In genomic region chr2:158828378-158829136, GRCh38 we compare ENCODE assay signal across 15 cellular contexts. TPM values are rescaled to one million over a fixed set of nuclear protein-coding genes. Genes with fewer than 3 reads are reported as not detected.
DNase-seq lines count a peak whose midpoint lies in the region; ATAC-seq and TF ChIP-seq lines count a peak whose summit lies in the region.
"Had no signal": no experiment of that assay in that cellular context is flagged by ENCODE, and none has a peak within 500 bp of the region (broad histone marks: within the 10 kb centered on the region; RNA-seq: fewer than 3 reads in every experiment).

No MANE protein-coding gene starts in this region.

- no peaks in the 10 kb centered on the region for H3K9me3 ChIP-seq in right lobe of liver
- no peaks in the 10 kb centered on the region for H3K9me3 ChIP-seq in thoracic aorta
- no peaks in the 10 kb centered on the region for H3K9me3 ChIP-seq in sigmoid colon

- CTCF ChIA-PET in MCF 10A (lab: Yijun Ruan, JAX), result interaction anchor here (0.8 kb wide), 2 partner anchors 34 to 83 kb away, joined by 3 read pairs; no protein-coding TSS in a partner anchor

- no peaks in the 10 kb centered on the region for H3K27me3 Mint-ChIP-seq in MCF 10A (ENCODE audit: insufficient read depth, unreplicated experiment)

- intact Hi-C loops in right lobe of liver (cut with DNase I) (no loop called here), MCF 10A (cut with micrococcal nuclease) (no loop called here), sigmoid colon (cut with DNase I) (no loop called here)

- H3K36me3 ChIP-seq in right lobe of liver (no peaks in the 10 kb centered on the region), thoracic aorta (no peaks in the 10 kb centered on the region), sigmoid colon (no peaks in the 10 kb centered on the region)

- WGBS in right lobe of liver (ENCODE audit: insufficient coverage, low coverage, low lambda C conversion rate, missing lambda C conversion rate), result 41% methylated on average over 4 of the region's 4 CpGs
- WGBS in sigmoid colon, 2 donors, result 66 to 75% methylated on average over 4 of the region's 4 CpGs

- H3K4me3 Mint-ChIP-seq in MCF 10A (ENCODE audit: unreplicated experiment), result no peak overlapping the region
- H3K4me3 Mint-ChIP-seq: neural crest cell had no signal

- TF ChIP-seq EP300 in sigmoid colon (IDR thresholded peaks at IDR 0.05), result no peak

- H3K27me3 ChIP-seq in right lobe of liver, result no peaks in the 10 kb centered on the region
- no peaks in the 10 kb centered on the region for H3K27me3 ChIP-seq in thoracic aorta (replicated peaks; ENCODE audit: insufficient read depth)
- H3K27me3 ChIP-seq in sigmoid colon, result no peaks in the 10 kb centered on the region

- TF ChIP-seq CTCF in right lobe of liver (IDR thresholded peaks at IDR 0.05) (no peak), thoracic aorta (IDR thresholded peaks at IDR 0.05) (no peak), MCF 10A (IDR thresholded peaks at IDR 0.05; ENCODE audit: unreplicated experiment) (no peak), sigmoid colon (IDR thresholded peaks at IDR 0.05) (no peak)

- ATAC-seq in right lobe of liver (peak; percentile 54 to 69 (median 63)), thoracic aorta (ENCODE audit: insufficient number of reproducible peaks, low FRiP score, low read depth) (no peak)
- ATAC-seq: stimulated activated naive CD8-positive, alpha-beta T cell treated with anti-CD3 and anti-CD28 coated beads, Interleukin-15, Interleukin-2, amounts not matched to agents 100 U/mL and 50 U/mL, for 24 hours had no signal

- H3K4me3 ChIP-seq in right lobe of liver, result no peak overlapping the region
- no peak overlapping the region for H3K4me3 ChIP-seq in thoracic aorta
- no peak overlapping the region for H3K4me3 ChIP-seq in sigmoid colon
- H3K4me3 ChIP-seq: lung had no signal

- peaks cover 0 to 14% (median 0%) of the 10 kb centered on the region in 4 donors for H3K4me1 ChIP-seq in right lobe of liver
- H3K4me1 ChIP-seq in thoracic aorta (ENCODE audit: control insufficient read depth in 1 of 2, low read depth in 2 of 2), result peaks cover 7 to 16% of the 10 kb centered on the region in 2 donors
- peaks cover 0 to 12% (median 12%) of the 10 kb centered on the region in 4 donors for H3K4me1 ChIP-seq in sigmoid colon

- H3K27ac ChIP-seq in right lobe of liver (no peak overlapping the region), thoracic aorta (peak overlapping the region; percentile 25 to 26), sigmoid colon (peak overlapping the region in 1 of 4 donors; percentile 58)

- H3K27ac Mint-ChIP-seq in MCF 10A (ENCODE audit: low read depth, unreplicated experiment), result no peak overlapping the region

- peaks cover 5% of the 10 kb centered on the region for H3K4me1 Mint-ChIP-seq in MCF 10A (ENCODE audit: insufficient read depth, unreplicated experiment)
- H3K4me1 Mint-ChIP-seq: neural crest cell had no signal

- POLR2A ChIA-PET in MCF 10A (lab: Yijun Ruan, JAX), result interaction anchor here (0.9 kb wide), 1 partner anchor 17 kb away, joined by 3 read pairs; no protein-coding TSS in a partner anchor

- H3K9me3 Mint-ChIP-seq in MCF 10A (ENCODE audit: unreplicated experiment), result no peaks in the 10 kb centered on the region
- H3K9me3 Mint-ChIP-seq: neural crest cell had no signal

- no peaks in the 10 kb centered on the region for H3K36me3 Mint-ChIP-seq in MCF 10A (ENCODE audit: insufficient read depth, unreplicated experiment)

- no peak for TF ChIP-seq POLR2A in right lobe of liver (IDR thresholded peaks at IDR 0.05)
- no peak for TF ChIP-seq POLR2A in erythroblast (IDR thresholded peaks at IDR 0.05; ENCODE audit: low read length)
- no peak for TF ChIP-seq POLR2A in sigmoid colon (IDR thresholded peaks at IDR 0.05)

- BruUV-seq in MCF 10A (replicated peaks; lab: Mats Ljungman, UMichigan), result no TSS peak

- DNase-seq in NCI-H69 (lab: John Stamatoyannopoulos, UW), result peak; percentile 36
- peak; percentile 82 for DNase-seq in dedifferentiated amniotic fluid mesenchymal stem cell (ENCODE audit: extremely low spot score)
- no peak for DNase-seq in right lobe of liver
- no peak for DNase-seq in thoracic aorta (ENCODE audit: low spot score)
- DNase-seq in erythroblast (lab: John Stamatoyannopoulos, UW), result no peak
- DNase-seq in MCF 10A (ENCODE audit: unreplicated experiment), result no peak
- DNase-seq in sigmoid colon, result no peak
- DNase-seq: activated CD4-positive, alpha-beta T cell treated with anti-CD3 and anti-CD28 coated beads for 48 hours; cortex of kidney; KBM-7; NCI-H1417 treated with DMSO at 0.1 percent for 48 hours; stimulated activated naive CD8-positive, alpha-beta T cell treated with anti-CD3 and anti-CD28 coated beads, Interleukin-15, Interleukin-2, amounts not matched to agents 100 U/mL and 50 U/mL, for 24 hours; T-helper 9 cell had no signal

RNA-seq across cellular contexts. Expression of gene DAPL1, which starts 33.4 kb away (rescaled TPM):
- total RNA-seq in right lobe of liver (not detected), thoracic aorta (not detected), MCF 10A (2022) (not detected in 2 replicates), sigmoid colon (1 to 10 TPM in 3 of 4 donors, not detected in 1; 1.5 to 4.6 (median 4.1) TPM)
- polyA plus RNA-seq in sigmoid colon, result 1 to 10 TPM in 2 of 3 donors, not detected in 1; 1.2 to 6.0 TPM
- total RNA-seq: lung, neural crest cell had no signal

Comparison
In these comparisons a context has a peak if more than half of its experiments do, and no peak if none do; other contexts are left out.
1. DNase-seq: peak in NCI-H69 (single experiment) and dedifferentiated amniotic fluid mesenchymal stem cell (single experiment); none in right lobe of liver (0 of 3), thoracic aorta (single experiment), erythroblast (0 of 2), MCF 10A (single experiment) and sigmoid colon (single experiment).
2. H3K27ac ChIP-seq: peak in thoracic aorta (2 of 2); none in right lobe of liver (0 of 3).